Comparison of ENCODE assay signal across 28 cellular contexts in genomic region chr2:74368499-74368898, GRCh38. TPM values are rescaled to one million over a fixed set of nuclear protein-coding genes. Genes with fewer than 3 reads are reported as not detected.
"Had no signal": no experiment of that assay in that cellular context is flagged by ENCODE, and none has a peak within 500 bp of the region (broad histone marks: within the 10 kb centered on the region; RNA-seq: fewer than 3 reads in every experiment).

No MANE protein-coding gene starts in this region.

- ATAC-seq: K562, Right ventricle myocardium inferior, SK-N-SH treated with all-trans-retinoic acid at 6 μM for 48 hours had no signal

- H3K4me3 Mint-ChIP-seq: IgD-negative memory B cell had no signal

- H3K9ac ChIP-seq: KMS-11 had no signal

- H3K9me3 ChIP-seq: Peyer's patch, SJCRH30 had no signal

- H3K4me3 ChIP-seq: K562, PC-9, Peyer's patch, SJCRH30 had no signal

- H3K27me3 ChIP-seq: Peyer's patch, SJCRH30 had no signal

- H3K27ac ChIP-seq: KMS-11, PC-9, Peyer's patch, SJCRH30 had no signal

- H3K9me3 Mint-ChIP-seq: IgD-negative memory B cell had no signal

- DNase-seq: Kasumi-1; MM.1S; NCI-H1105; NCI-H1417; NCI-H1436 treated with DMSO at 0.1 percent for 48 hours; NCI-H1694; NCI-H2029; NCI-H2081 treated with DMSO at 0.1 percent for 48 hours; NCI-H2171; NCI-H226; NCI-H446; NCI-H510A; NCI-H524 treated with DMSO at 0.1 percent for 48 hours; NCI-H69; NCI-H774; NK-92 treated with Interleukin-12 subunit alpha and Interleukin-12 subunit beta, amount 100 ng/mL, for 24 hours; OCI-M1; PC-9; Peyer's patch; SHP77 treated with DMSO at 0.1 percent for 48 hours; SJCRH30 had no signal

- H3K27me3 Mint-ChIP-seq: IgD-negative memory B cell had no signal

- H3K4me1 ChIP-seq: SJCRH30 had no signal

RNA-seq across cellular contexts. Expression of gene SLC4A5, which starts 25.3 kb away (rescaled TPM):
- total RNA-seq: HT1080, PC-9, RPMI7951 had no signal

RNA-seq across cellular contexts. Expression of gene C2orf81, which starts 52.9 kb away (rescaled TPM):
- total RNA-seq: K562 had no signal
